18 cellular contexts compared by ENCODE assay signal in genomic region chr12:53571295-53571694, GRCh38.
"Had no signal": no experiment of that assay in that cellular context is flagged by ENCODE, and none has a peak within 500 bp of the region (broad histone marks: within the 10 kb centered on the region; RNA-seq: fewer than 3 reads in every experiment).

No MANE protein-coding gene starts in this region.

- DNase-seq: colonic mucosa; effector memory CD4-positive, alpha-beta T cell; left ventricle myocardium superior; lower lobe of right lung; natural killer cell; occipital lobe; ovary; posterior cingulate gyrus; psoas muscle; right cardiac atrium; sigmoid colon; stimulated activated CD4-positive, alpha-beta T cell treated with anti-CD3 and anti-CD28 coated beads, Interleukin-2, amount 100 ng/mL, for 24 hours; stimulated activated CD4-positive, alpha-beta T cell treated with anti-CD3 and anti-CD28 coated beads, Interleukin-4, amount 100 ng/mL, for 24 hours; transverse colon; upper lobe of right lung; uterus had no signal

- H3K36me3 ChIP-seq: colonic mucosa, ovary, sigmoid colon, upper lobe of right lung, uterus had no signal

- H3K4me3 ChIP-seq: colonic mucosa, lower lobe of right lung, ovary, psoas muscle, sigmoid colon, suprapubic skin, transverse colon, upper lobe of right lung, uterus had no signal

- ATAC-seq: left ventricle myocardium superior; lower lobe of right lung; natural killer cell; psoas muscle; right cardiac atrium; stimulated activated effector memory CD8-positive, alpha-beta T cell treated with anti-CD3 and anti-CD28 coated beads, Interleukin-12 subunit alpha, Interleukin-12 subunit beta, amount 100 ng/mL, for 72 hours; upper lobe of right lung had no signal

- H3K27me3 ChIP-seq: colonic mucosa, ovary, sigmoid colon, suprapubic skin, transverse colon, upper lobe of right lung, uterus had no signal

- H3K9me3 ChIP-seq: colonic mucosa, lower lobe of right lung, ovary, psoas muscle, sigmoid colon, suprapubic skin, transverse colon, upper lobe of right lung, uterus had no signal

- H3K4me1 ChIP-seq: colonic mucosa, psoas muscle had no signal

- H3K27ac ChIP-seq: colonic mucosa, lower lobe of right lung, ovary, psoas muscle, suprapubic skin, transverse colon, upper lobe of right lung, uterus had no signal
